ENCODE assay signal across 21 cellular contexts in the genomic region with DNA sequence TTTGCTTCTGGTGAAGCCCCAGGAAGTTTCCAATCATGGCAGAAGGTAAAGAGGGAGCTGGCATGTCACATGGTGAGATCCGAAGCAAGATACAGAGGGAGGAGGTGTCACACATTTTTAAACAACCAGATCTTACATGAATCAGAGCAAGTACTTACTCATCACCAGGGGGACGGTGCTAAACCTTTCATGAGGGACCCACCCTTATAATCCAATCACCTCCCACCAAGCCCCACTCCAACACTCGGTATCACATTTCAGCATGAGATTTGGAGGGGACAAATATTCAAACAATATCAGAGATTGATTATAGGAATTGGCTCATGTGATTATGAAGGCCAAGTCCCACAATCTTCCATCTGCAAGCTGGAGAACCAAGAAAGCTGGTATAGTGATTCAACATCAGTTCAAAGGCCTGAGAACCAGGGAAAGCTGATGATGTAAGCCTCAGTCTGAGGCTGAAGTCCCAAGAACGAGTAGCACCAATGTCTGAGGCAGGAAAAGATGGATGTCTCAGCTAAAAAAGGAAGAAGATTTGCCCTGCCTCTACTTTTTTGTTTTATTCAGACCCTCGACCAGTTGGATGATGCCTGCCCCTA. TPM values are rescaled to one million over a fixed set of nuclear protein-coding genes. Genes with fewer than 3 reads are reported as not detected.
DNase-seq lines count a peak whose midpoint lies in the region; ATAC-seq, FAIRE-seq and TF ChIP-seq lines count a peak whose summit lies in the region.
"Had no signal": no experiment of that assay in that cellular context is flagged by ENCODE, and none has a peak within 500 bp of the region (broad histone marks: within the 10 kb centered on the region; RNA-seq: fewer than 3 reads in every experiment).

No MANE protein-coding gene starts in this region.

- H3K27me3 ChIP-seq in astrocyte (ENCODE audit: insufficient read depth, low read length), result no peaks in the 10 kb centered on the region
- H3K27me3 ChIP-seq: SJSA1 had no signal

- no peak overlapping the region for H3K9ac ChIP-seq in astrocyte (ENCODE audit: low read length)
- H3K9ac ChIP-seq: parathyroid adenoma had no signal

- H2AFZ ChIP-seq in astrocyte (ENCODE audit: low read depth, low read length), result peak overlapping the region; percentile 23
- H2AFZ ChIP-seq: parathyroid adenoma had no signal

- no peak overlapping the region for H3K27ac Mint-ChIP-seq in HFFc6
- H3K27ac Mint-ChIP-seq in astrocyte (ENCODE audit: unreplicated experiment), result no peak overlapping the region
- no peak overlapping the region for H3K27ac Mint-ChIP-seq in activated naive CD4-positive, alpha-beta T cell treated with anti-CD3 and anti-CD28 coated beads, Interleukin-2, amount 50 U/mL, for 72 hours
- H3K27ac Mint-ChIP-seq: activated B cell treated with CpG ODN at 0.5 μM for 24 hours; CD8-positive, alpha-beta T cell; endodermal cell; H9 had no signal

- POLR2A ChIA-PET in A549 (lab: Yijun Ruan, JAX), result interaction anchor here (4.0 kb wide), 1 partner anchor 73 kb away, joined by 34 read pairs; a partner anchor contains a TSS

- H3K79me2 ChIP-seq in astrocyte (ENCODE audit: insufficient read depth, low read length), result no peaks in the 10 kb centered on the region
- H3K79me2 ChIP-seq: parathyroid adenoma had no signal

- CTCF ChIA-PET in A549 (lab: Yijun Ruan, JAX), result interaction anchor here (1.3 kb wide), 2 partner anchors 17 to 63 kb away, joined by 3 to 4 read pairs; no protein-coding TSS in a partner anchor

- TF ChIP-seq EP300 in A549 (IDR thresholded peaks at IDR 0.05), result no peak

- H3K27me3 Mint-ChIP-seq in HFFc6 (ENCODE audit: insufficient read depth), result peaks cover 2% of the 10 kb centered on the region
- no peaks in the 10 kb centered on the region for H3K27me3 Mint-ChIP-seq in astrocyte (ENCODE audit: low read depth, unreplicated experiment)
- H3K27me3 Mint-ChIP-seq: activated B cell treated with CpG ODN at 0.5 μM for 24 hours had no signal

- no peaks in the 10 kb centered on the region for H4K20me1 ChIP-seq in astrocyte (ENCODE audit: insufficient read depth, low read length)

- H3K4me3 Mint-ChIP-seq in HFFc6, result no peak overlapping the region
- no peak overlapping the region for H3K4me3 Mint-ChIP-seq in astrocyte (ENCODE audit: unreplicated experiment)
- H3K4me3 Mint-ChIP-seq: activated B cell treated with CpG ODN at 0.5 μM for 24 hours; CD8-positive, alpha-beta T cell; endodermal cell; H9 had no signal

- FAIRE-seq in A549 (lab: Jason Lieb, UNC) (no peak), astrocyte (lab: Jason Lieb, UNC) (peak; percentile 34)
- FAIRE-seq: frontal cortex had no signal

- WGBS in A549 (ENCODE audit: missing lambda C conversion rate), result 32% methylated on average over 5 of the region's 5 CpGs

- H3K27ac ChIP-seq in A549 (peak overlapping the region; percentile 90 to 96), astrocyte (ENCODE audit: low read depth, low read length) (no peak overlapping the region)
- H3K27ac ChIP-seq: left ventricle myocardium inferior, parathyroid adenoma, SJSA1 had no signal

- DNase-seq in A549 (ENCODE audit: low read depth in 1 of 2, low spot score in 1 of 2), result peak in 1 of 2 experiments; percentile 32
- peak; percentile 55 for DNase-seq in HFFc6
- DNase-seq in astrocyte (ENCODE audit: low read depth), result no peak
- peak; percentile 63 for DNase-seq in islet precursor cell
- no peak for DNase-seq in NOMO-1 treated with dmso at 0.1 percent for 144 hours (lab: John Stamatoyannopoulos, UW; ENCODE audit: unreplicated experiment)
- no peak for DNase-seq in activated naive CD4-positive, alpha-beta T cell treated with anti-CD3 and anti-CD28 coated beads, Interleukin-2, amount 50 U/mL, for 72 hours (ENCODE audit: low spot score in 2 of 2)
- no peak for DNase-seq in GM13977 (ENCODE audit: low spot score)
- no peak for DNase-seq in activated T-cell treated with anti-CD3 and anti-CD28 coated beads, Interleukin-2, amount 50 U/mL, for 48 hours
- DNase-seq: activated B cell treated with CpG ODN at 0.5 μM for 24 hours; activated effector memory CD4-positive, alpha-beta T cell treated with anti-CD3 and anti-CD28 coated beads, Interleukin-2, amount 50 U/mL, for 16 hours; CD8-positive, alpha-beta T cell; endodermal cell; H9; KBM-7; left ventricle myocardium inferior; NCI-H1048; NCI-H524 treated with DMSO at 0.1 percent for 48 hours; stimulated activated CD4-positive, alpha-beta T cell treated with anti-CD3 and anti-CD28 coated beads, Interleukin-2, amount 100 ng/mL, for 48 hours had no signal

- H3K4me1 ChIP-seq in A549 (peaks cover 46% of the 10 kb centered on the region), astrocyte (ENCODE audit: insufficient read depth, low read length) (peaks cover 19% of the 10 kb centered on the region)
- H3K4me1 ChIP-seq: left ventricle myocardium inferior, SJSA1 had no signal

- H3K4me3 ChIP-seq in A549 (no peak overlapping the region), astrocyte (ENCODE audit: insufficient read depth, low read depth, low read length) (no peak overlapping the region)
- H3K4me3 ChIP-seq: left ventricle myocardium inferior, SJSA1 had no signal

- H3K9me3 ChIP-seq in A549 (no peaks in the 10 kb centered on the region), astrocyte (ENCODE audit: insufficient read depth, low read depth, low read length) (no peaks in the 10 kb centered on the region)
- H3K9me3 ChIP-seq: SJSA1 had no signal

- H3K4me2 ChIP-seq in A549 (peak overlapping the region; percentile 66), astrocyte (ENCODE audit: low read length) (peak overlapping the region; percentile 35)

- no peaks in the 10 kb centered on the region for H3K36me3 ChIP-seq in astrocyte (ENCODE audit: insufficient read depth, low read length)
- H3K36me3 ChIP-seq: left ventricle myocardium inferior, SJSA1 had no signal

- TF ChIP-seq POLR2A in A549 (IDR thresholded peaks at IDR 0.05; ENCODE audit: low read length), result no peak

- TF ChIP-seq RAD21 in A549 (conservative IDR thresholded peaks at IDR 0.05 in 1 of 2, IDR thresholded peaks at IDR 0.05 in 1 of 2), result no peak

- peak in 1 of 2 experiments; percentile 52; a peak in 2 of 6 replicates for ATAC-seq in A549
- no peak for ATAC-seq in activated naive CD4-positive, alpha-beta T cell treated with anti-CD3 and anti-CD28 coated beads, Interleukin-2, amount 50 U/mL, for 72 hours
- ATAC-seq: CD8-positive, alpha-beta T cell had no signal

- H3K9me3 Mint-ChIP-seq in HFFc6 (peaks cover 10% of the 10 kb centered on the region), astrocyte (ENCODE audit: unreplicated experiment) (peaks cover 12% of the 10 kb centered on the region)
- peaks cover 0 to 19% of the 10 kb centered on the region in 2 donors for H3K9me3 Mint-ChIP-seq in activated naive CD4-positive, alpha-beta T cell treated with anti-CD3 and anti-CD28 coated beads, Interleukin-2, amount 50 U/mL, for 72 hours
- H3K9me3 Mint-ChIP-seq: activated B cell treated with CpG ODN at 0.5 μM for 24 hours; CD8-positive, alpha-beta T cell had no signal

- TF ChIP-seq CTCF in A549 (IDR thresholded peaks at IDR 0.05) (no peak), HFFc6 (IDR thresholded peaks at IDR 0.05) (no peak), astrocyte (IDR thresholded peaks at IDR 0.05; ENCODE audit: insufficient read depth, low read depth, low read length) (no peak), GM13977 (IDR thresholded peaks at IDR 0.05; ENCODE audit: extremely low read depth, insufficient read depth, missing control alignments) (no peak)

- H3K4me1 Mint-ChIP-seq in HFFc6 (ENCODE audit: low read depth), result peaks cover 10% of the 10 kb centered on the region
- H3K4me1 Mint-ChIP-seq in astrocyte (ENCODE audit: low read depth, unreplicated experiment), result peaks cover under 1% of the 10 kb centered on the region
- H3K4me1 Mint-ChIP-seq: endodermal cell, H9 had no signal

- in situ Hi-C loops in GM13977 (cut with MboI; ENCODE audit: low pct_unique_long_range_greater_than_20kb, low sequenced_read_pairs, unreplicated experiment), result no loop called here

- peaks cover 11% of the 10 kb centered on the region for H3K36me3 Mint-ChIP-seq in HFFc6 (ENCODE audit: low read depth)
- H3K36me3 Mint-ChIP-seq in astrocyte (ENCODE audit: low read depth, unreplicated experiment), result no peaks in the 10 kb centered on the region
- peaks cover 11 to 20% of the 10 kb centered on the region in 2 donors for H3K36me3 Mint-ChIP-seq in activated naive CD4-positive, alpha-beta T cell treated with anti-CD3 and anti-CD28 coated beads, Interleukin-2, amount 50 U/mL, for 72 hours
- H3K36me3 Mint-ChIP-seq: CD8-positive, alpha-beta T cell had no signal

TF ChIP-seq in A549, 52 proteins besides CTCF, POLR2A, EP300 and RAD21:
- TF ChIP-seq EHMT2 (IDR thresholded peaks at IDR 0.05; ENCODE audit: low read depth) (no peak), FOSL2 (IDR thresholded peaks at IDR 0.05) (no peak), FOSL2 (CRISPR knock-in tag; IDR thresholded peaks at IDR 0.05) (0 out of 2 replicates have a peak, but pooled peaks have one; percentile 13), MAZ (IDR thresholded peaks at IDR 0.05; ENCODE audit: borderline replicate concordance, low read depth, low read length) (no peak), JUN (IDR thresholded peaks at IDR 0.05) (no peak), FOXS1 (CRISPR knock-in tag; IDR thresholded peaks at IDR 0.05) (no peak), CHD2 (IDR thresholded peaks at IDR 0.05; ENCODE audit: low read length, partially characterized antibody) (no peak), RCOR1 (IDR thresholded peaks at IDR 0.05; ENCODE audit: low read depth, low read length) (no peak), CBX2 (IDR thresholded peaks at IDR 0.05; ENCODE audit: borderline replicate concordance, low read depth) (no peak)
- TF ChIP-seq, protein P1, sequence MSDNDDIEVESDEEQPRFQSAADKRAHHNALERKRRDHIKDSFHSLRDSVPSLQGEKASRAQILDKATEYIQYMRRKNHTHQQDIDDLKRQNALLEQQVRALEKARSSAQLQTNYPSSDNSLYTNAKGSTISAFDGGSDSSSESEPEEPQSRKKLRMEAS (IDR thresholded peaks at IDR 0.05), result 0 out of 2 replicates have a peak, but pooled peaks have one; percentile 26

RNA-seq across cellular contexts. Expression of a gene that starts 58.6 kb away (rescaled TPM):
- 8.5 TPM in 2 replicates for polyA plus RNA-seq in A549 (2011; rRNA removed)
- polyA plus RNA-seq in A549 (2012; cell fraction: cytosol; rRNA removed), result 2.4 and 2.8 TPM in 2 replicates
- polyA plus RNA-seq in A549 (2012; cell fraction: nucleus; rRNA removed), result 6.4 and 8.8 TPM in 2 replicates
- polyA plus RNA-seq in A549 (2017; fragmentation: RNase III; extraction: RNeasy Plus Mini Kit Qiagen cat#74134 plus additional on column Dnase treatment), result 5.2 to 6.6 TPM (median 6.3 TPM) in 3 replicates
- 12.6 and 16.8 TPM in 2 replicates for polyA minus RNA-seq in A549 (2011; rRNA and poly(A)+ RNA removed)
- total RNA-seq in HFFc6 (2021; fragmentation: NEBNext Ultra II Directional; extraction: Animal tissue kit (Norgen Biotek cat#: 25700)), result 10 to 100 TPM; 11.4 to 15.7 (median 13.4) TPM
- 16.2 and 16.3 TPM in 2 replicates for total RNA-seq in astrocyte
- 10 to 100 TPM; 16.4 to 17.5 TPM for total RNA-seq in activated naive CD4-positive, alpha-beta T cell treated with anti-CD3 and anti-CD28 coated beads, Interleukin-2, amount 50 U/mL, for 72 hours

Comparison
In these comparisons a context has a peak if more than half of its experiments do, and no peak if none do; other contexts are left out.
1. DNase-seq: peak in HFFc6 (single experiment) and islet precursor cell (single experiment); none in astrocyte (single experiment), NOMO-1 treated with dmso at 0.1 percent for 144 hours (single experiment), activated naive CD4-positive, alpha-beta T cell treated with anti-CD3 and anti-CD28 coated beads, Interleukin-2, amount 50 U/mL, for 72 hours (0 of 2), GM13977 (single experiment) and activated T-cell treated with anti-CD3 and anti-CD28 coated beads, Interleukin-2, amount 50 U/mL, for 48 hours (0 of 2).